1 cellular context compared by ENCODE assay signal in the genomic region with DNA sequence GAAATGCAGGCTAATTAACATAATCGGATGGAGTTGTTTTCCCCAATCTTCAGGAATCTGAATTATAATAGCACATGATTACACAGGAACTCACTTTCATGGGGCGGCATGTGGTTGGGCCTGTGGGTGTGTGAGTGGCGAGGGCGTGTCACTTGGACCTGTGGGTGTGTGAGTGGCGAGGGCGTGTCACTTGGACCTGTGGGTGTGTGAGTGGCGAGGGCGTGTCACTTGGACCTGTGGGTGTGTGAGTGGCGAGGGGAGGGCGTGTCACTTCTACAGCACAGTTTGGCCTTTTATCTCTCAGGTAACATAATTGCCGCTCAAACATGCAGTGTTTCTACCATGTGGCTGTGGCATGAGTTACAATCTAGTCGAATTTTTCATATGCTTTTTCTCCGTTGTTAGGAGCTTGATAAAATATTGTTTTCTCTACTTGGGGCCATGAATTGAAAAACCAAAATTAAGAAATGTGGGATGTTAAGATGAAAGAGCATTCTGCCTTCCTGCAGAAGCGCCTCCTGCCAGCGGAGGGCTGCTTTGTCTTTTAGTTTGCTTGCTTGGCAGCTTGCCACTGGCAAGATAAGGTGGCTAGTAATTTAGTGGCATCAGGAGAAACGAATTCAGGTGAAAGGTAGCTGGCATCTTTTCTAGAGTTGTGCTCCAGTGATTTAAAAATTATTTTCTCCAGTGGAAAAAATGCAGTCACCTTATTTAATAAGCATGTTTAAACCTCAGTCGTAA.
TF ChIP-seq lines count a peak whose summit lies in the region.

No MANE protein-coding gene starts in this region.

TF ChIP-seq in H1, 55 proteins besides CTCF, POLR2A, EP300 and RAD21 (continued from another document):
- TF ChIP-seq CHD7 (IDR thresholded peaks at IDR 0.05; ENCODE audit: insufficient replicate concordance, low read length), result no peak
- no peak for TF ChIP-seq EGR1 (IDR thresholded peaks at IDR 0.05; ENCODE audit: borderline replicate concordance, low read depth, low read length)
- TF ChIP-seq HDAC2 (IDR thresholded peaks at IDR 0.05; ENCODE audit: borderline replicate concordance in 1 of 2, low read depth in 2 of 2, low read length in 2 of 2), result no peak
- TF ChIP-seq KDM1A (IDR thresholded peaks at IDR 0.05; ENCODE audit: borderline replicate concordance, low read length), result no peak
